ENCODE assay signal across 4 cellular contexts in genomic region chr4:177508662-177509061, GRCh38.
A peak's percentile ranks its signal among the peaks of the same experiment; 100 is the strongest.
TF ChIP-seq lines count a peak whose summit lies in the region.

No MANE protein-coding gene starts in this region.

TF ChIP-seq in HepG2, 621 proteins besides CTCF, POLR2A, EP300 and RAD21:
- TF ChIP-seq MED13 (CRISPR knock-in tag; IDR thresholded peaks at IDR 0.05) = no peak
- 0 out of 2 replicates have a peak, but pooled peaks have one; percentile 15 for TF ChIP-seq MAFF (IDR thresholded peaks at IDR 0.05; ENCODE audit: low read depth, low read length)
- TF ChIP-seq MAFK (conservative IDR thresholded peaks at IDR 0.05 in 1 of 2, IDR thresholded peaks at IDR 0.05 in 1 of 2; ENCODE audit: low read length in 2 of 2) = peak; percentile 11 to 37; a peak in 1 of 4 replicates
- no peak for TF ChIP-seq TCF7L2 (IDR thresholded peaks at IDR 0.05; ENCODE audit: low read depth, low read length)
- no peak for TF ChIP-seq RELA (CRISPR knock-in tag; IDR thresholded peaks at IDR 0.05)

TF ChIP-seq in A549, 52 proteins besides CTCF, POLR2A, EP300 and RAD21:
- TF ChIP-seq NPAS2 (CRISPR knock-in tag; IDR thresholded peaks at IDR 0.05; ENCODE audit: borderline replicate concordance) = no peak
- peak; percentile 31 for TF ChIP-seq MAFK (IDR thresholded peaks at IDR 0.05; ENCODE audit: partially characterized antibody)

TF ChIP-seq in IMR-90, 13 proteins besides CTCF, POLR2A, EP300 and RAD21:
- TF ChIP-seq MAFK (IDR thresholded peaks at IDR 0.05; ENCODE audit: low read depth, low read length) (peak; percentile 54; the same call in 1 of the 2 replicates), FOS (IDR thresholded peaks at IDR 0.05; ENCODE audit: low read depth, low read length) (no peak)

TF ChIP-seq in K562, 482 proteins besides CTCF, POLR2A, EP300 and RAD21:
- TF ChIP-seq DMBX1 (CRISPR knock-in tag; IDR thresholded peaks at IDR 0.05; ENCODE audit: borderline replicate concordance) (no peak), FOXP4 (CRISPR knock-in tag; IDR thresholded peaks at IDR 0.05; ENCODE audit: borderline replicate concordance) (no peak), NR3C1 (CRISPR knock-in tag; IDR thresholded peaks at IDR 0.05) (no peak), PRPF4 (IDR thresholded peaks at IDR 0.05; ENCODE audit: insufficient read depth, low read depth, low read length, poor library complexity, severe bottlenecking) (no peak), MAFF (IDR thresholded peaks at IDR 0.05; ENCODE audit: low read length) (no peak), RFX7 (CRISPR knock-in tag; IDR thresholded peaks at IDR 0.05) (no peak), MTA2 (IDR thresholded peaks at IDR 0.05; ENCODE audit: low read depth) (no peak), C11orf30 (IDR thresholded peaks at IDR 0.05; ENCODE audit: low read depth) (peak; percentile 40; the same call in 1 of the 2 replicates), NFXL1 (CRISPR knock-in tag; IDR thresholded peaks at IDR 0.05) (no peak), MECOM (CRISPR knock-in tag; IDR thresholded peaks at IDR 0.05) (no peak), ZNF316 (IDR thresholded peaks at IDR 0.05) (peak; percentile 66), BRF2 (IDR thresholded peaks at IDR 0.05; ENCODE audit: borderline replicate concordance, insufficient read depth, insufficient read length) (no peak), E2F5 (CRISPR knock-in tag; IDR thresholded peaks at IDR 0.05) (no peak), NR4A1 (CRISPR knock-in tag; IDR thresholded peaks at IDR 0.05) (no peak), NR4A1 (tag; IDR thresholded peaks at IDR 0.05) (no peak), ZNF12 (CRISPR knock-in tag; IDR thresholded peaks at IDR 0.05) (no peak), MAFG (tag; conservative IDR thresholded peaks at IDR 0.05) (0 out of 2 replicates have a peak, but pooled peaks have one; percentile 8), NR2C2 (CRISPR knock-in tag; IDR thresholded peaks at IDR 0.05) (no peak), NR2C2 (tag; IDR thresholded peaks at IDR 0.05) (no peak)
